In the genomic region with DNA sequence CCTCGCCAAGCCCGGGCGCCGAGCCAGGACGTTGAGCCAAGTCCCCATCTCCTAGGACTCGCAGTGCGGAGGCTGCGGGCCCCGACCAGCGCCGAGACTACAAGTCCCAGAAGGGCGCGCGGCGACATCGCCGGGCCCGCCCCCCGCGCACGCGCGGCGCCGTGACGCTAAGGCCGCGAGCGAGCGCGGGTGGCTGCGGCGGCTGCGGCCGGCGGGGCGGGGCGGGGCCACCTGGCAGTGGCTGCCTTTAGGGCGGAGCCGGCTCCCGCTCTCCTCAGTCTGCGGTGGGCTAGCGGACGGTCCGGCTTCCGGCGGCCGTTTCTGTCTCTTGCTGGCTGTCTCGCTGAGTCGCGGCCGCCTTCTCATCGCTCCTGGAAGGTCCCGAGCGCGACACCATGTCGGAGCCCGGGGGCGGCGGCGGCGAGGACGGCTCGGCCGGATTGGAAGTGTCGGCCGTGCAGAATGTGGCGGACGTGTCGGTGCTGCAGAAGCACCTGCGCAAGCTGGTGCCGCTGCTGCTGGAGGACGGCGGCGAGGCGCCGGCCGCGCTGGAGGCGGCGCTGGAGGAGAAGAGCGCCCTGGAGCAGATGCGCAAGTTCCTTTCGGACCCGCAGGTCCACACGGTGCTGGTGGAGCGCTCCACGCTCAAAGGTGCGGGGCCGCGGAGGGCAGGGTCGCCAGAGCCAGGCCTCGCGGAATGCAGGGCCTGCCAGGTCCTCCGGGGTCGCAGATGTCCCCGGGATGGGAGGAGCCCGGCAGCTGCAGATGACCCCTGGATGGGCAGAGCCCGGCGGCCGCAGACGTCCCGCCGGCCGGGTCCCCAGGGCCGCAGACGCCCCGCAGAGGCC, we compare ENCODE assay signal across 1 cellular context.
TF ChIP-seq lines count a peak whose summit lies in the region.

A gene (plus strand): TSS at position 277 of the 848 bp plus-strand sequence. CDS start 119 bp downstream, at position 396.

TF ChIP-seq in K562, 482 proteins besides CTCF, POLR2A, EP300 and RAD21 (continued from another document and continues in another):
- TF ChIP-seq, protein P1, sequence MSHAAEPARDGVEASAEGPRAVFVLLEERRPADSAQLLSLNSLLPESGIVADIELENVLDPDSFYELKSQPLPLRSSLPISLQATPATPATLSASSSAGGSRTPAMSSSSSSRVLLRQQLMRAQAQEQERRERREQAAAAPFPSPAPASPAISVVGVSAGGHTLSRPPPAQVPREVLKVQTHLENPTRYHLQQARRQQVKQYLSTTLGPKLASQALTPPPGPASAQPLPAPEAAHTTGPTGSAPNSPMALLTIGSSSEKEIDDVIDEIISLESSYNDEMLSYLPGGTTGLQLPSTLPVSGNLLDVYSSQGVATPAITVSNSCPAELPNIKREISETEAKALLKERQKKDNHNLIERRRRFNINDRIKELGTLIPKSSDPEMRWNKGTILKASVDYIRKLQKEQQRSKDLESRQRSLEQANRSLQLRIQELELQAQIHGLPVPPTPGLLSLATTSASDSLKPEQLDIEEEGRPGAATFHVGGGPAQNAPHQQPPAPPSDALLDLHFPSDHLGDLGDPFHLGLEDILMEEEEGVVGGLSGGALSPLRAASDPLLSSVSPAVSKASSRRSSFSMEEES (CRISPR knock-in tag; IDR thresholded peaks at IDR 0.05) = no peak
- TF ChIP-seq ZNF699 (CRISPR knock-in tag; IDR thresholded peaks at IDR 0.05; ENCODE audit: insufficient replicate concordance) (no peak), KDM1A (IDR thresholded peaks at IDR 0.05) (no peak), POLR2B (IDR thresholded peaks at IDR 0.05; ENCODE audit: low read depth, partially characterized antibody) (peak; percentile 70), CCNT2 (IDR thresholded peaks at IDR 0.05; ENCODE audit: borderline replicate concordance, extremely low read depth, insufficient read length, low read depth, low read length) (peak; percentile 82), BDP1 (IDR thresholded peaks at IDR 0.05; ENCODE audit: insufficient read depth, insufficient read length) (no peak), FOSL1 (tag; conservative IDR thresholded peaks at IDR 0.05) (no peak), ATF1 (CRISPR knock-in tag; IDR thresholded peaks at IDR 0.05) (no peak), ATF1 (tag; IDR thresholded peaks at IDR 0.05) (0 out of 2 replicates have a peak, but pooled peaks have one; percentile 12), WHSC1 (IDR thresholded peaks at IDR 0.05; ENCODE audit: low read length) (no peak), SP1 (CRISPR knock-in tag; IDR thresholded peaks at IDR 0.05) (peak; percentile 47; the same call in 1 of the 2 replicates), ZNF316 (IDR thresholded peaks at IDR 0.05) (no peak), ZNF253 (CRISPR knock-in tag; conservative IDR thresholded peaks at IDR 0.05) (no peak), SAP30 (IDR thresholded peaks at IDR 0.05; ENCODE audit: borderline replicate concordance, insufficient read depth, low read depth, low read length, poor library complexity, severe bottlenecking) (peak; percentile 76), ZNF324 (CRISPR knock-in tag; IDR thresholded peaks at IDR 0.05) (no peak), ZNF764 (CRISPR knock-in tag; IDR thresholded peaks at IDR 0.05; ENCODE audit: low read depth) (no peak), TBL1XR1 (IDR thresholded peaks at IDR 0.05; ENCODE audit: low read length in 2 of 2) (peak in 1 of 2 experiments; percentile 28; a peak in 1 of 4 replicates), POU5F1 (IDR thresholded peaks at IDR 0.05; ENCODE audit: borderline replicate concordance, low read depth, low read length, partially characterized antibody) (no peak), ZNF644 (tag; IDR thresholded peaks at IDR 0.05; ENCODE audit: low read depth) (no peak), NRF1 (conservative IDR thresholded peaks at IDR 0.05 in 1 of 2, IDR thresholded peaks at IDR 0.05 in 1 of 2) (peak; percentile 87 to 90)
- TF ChIP-seq, protein P2, sequence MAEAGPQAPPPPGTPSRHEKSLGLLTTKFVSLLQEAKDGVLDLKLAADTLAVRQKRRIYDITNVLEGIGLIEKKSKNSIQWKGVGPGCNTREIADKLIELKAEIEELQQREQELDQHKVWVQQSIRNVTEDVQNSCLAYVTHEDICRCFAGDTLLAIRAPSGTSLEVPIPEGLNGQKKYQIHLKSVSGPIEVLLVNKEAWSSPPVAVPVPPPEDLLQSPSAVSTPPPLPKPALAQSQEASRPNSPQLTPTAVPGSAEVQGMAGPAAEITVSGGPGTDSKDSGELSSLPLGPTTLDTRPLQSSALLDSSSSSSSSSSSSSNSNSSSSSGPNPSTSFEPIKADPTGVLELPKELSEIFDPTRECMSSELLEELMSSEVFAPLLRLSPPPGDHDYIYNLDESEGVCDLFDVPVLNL (CRISPR knock-in tag; IDR thresholded peaks at IDR 0.05; ENCODE audit: low read depth) = no peak
- TF ChIP-seq, protein P3, sequence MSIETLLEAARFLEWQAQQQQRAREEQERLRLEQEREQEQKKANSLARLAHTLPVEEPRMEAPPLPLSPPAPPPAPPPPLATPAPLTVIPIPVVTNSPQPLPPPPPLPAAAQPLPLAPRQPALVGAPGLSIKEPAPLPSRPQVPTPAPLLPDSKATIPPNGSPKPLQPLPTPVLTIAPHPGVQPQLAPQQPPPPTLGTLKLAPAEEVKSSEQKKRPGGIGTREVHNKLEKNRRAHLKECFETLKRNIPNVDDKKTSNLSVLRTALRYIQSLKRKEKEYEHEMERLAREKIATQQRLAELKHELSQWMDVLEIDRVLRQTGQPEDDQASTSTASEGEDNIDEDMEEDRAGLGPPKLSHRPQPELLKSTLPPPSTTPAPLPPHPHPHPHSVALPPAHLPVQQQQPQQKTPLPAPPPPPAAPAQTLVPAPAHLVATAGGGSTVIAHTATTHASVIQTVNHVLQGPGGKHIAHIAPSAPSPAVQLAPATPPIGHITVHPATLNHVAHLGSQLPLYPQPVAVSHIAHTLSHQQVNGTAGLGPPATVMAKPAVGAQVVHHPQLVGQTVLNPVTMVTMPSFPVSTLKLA (conservative IDR thresholded peaks at IDR 0.05) = peak in 1 of 2 experiments; percentile 62; a peak in 1 of 4 replicates
- TF ChIP-seq, protein P4, sequence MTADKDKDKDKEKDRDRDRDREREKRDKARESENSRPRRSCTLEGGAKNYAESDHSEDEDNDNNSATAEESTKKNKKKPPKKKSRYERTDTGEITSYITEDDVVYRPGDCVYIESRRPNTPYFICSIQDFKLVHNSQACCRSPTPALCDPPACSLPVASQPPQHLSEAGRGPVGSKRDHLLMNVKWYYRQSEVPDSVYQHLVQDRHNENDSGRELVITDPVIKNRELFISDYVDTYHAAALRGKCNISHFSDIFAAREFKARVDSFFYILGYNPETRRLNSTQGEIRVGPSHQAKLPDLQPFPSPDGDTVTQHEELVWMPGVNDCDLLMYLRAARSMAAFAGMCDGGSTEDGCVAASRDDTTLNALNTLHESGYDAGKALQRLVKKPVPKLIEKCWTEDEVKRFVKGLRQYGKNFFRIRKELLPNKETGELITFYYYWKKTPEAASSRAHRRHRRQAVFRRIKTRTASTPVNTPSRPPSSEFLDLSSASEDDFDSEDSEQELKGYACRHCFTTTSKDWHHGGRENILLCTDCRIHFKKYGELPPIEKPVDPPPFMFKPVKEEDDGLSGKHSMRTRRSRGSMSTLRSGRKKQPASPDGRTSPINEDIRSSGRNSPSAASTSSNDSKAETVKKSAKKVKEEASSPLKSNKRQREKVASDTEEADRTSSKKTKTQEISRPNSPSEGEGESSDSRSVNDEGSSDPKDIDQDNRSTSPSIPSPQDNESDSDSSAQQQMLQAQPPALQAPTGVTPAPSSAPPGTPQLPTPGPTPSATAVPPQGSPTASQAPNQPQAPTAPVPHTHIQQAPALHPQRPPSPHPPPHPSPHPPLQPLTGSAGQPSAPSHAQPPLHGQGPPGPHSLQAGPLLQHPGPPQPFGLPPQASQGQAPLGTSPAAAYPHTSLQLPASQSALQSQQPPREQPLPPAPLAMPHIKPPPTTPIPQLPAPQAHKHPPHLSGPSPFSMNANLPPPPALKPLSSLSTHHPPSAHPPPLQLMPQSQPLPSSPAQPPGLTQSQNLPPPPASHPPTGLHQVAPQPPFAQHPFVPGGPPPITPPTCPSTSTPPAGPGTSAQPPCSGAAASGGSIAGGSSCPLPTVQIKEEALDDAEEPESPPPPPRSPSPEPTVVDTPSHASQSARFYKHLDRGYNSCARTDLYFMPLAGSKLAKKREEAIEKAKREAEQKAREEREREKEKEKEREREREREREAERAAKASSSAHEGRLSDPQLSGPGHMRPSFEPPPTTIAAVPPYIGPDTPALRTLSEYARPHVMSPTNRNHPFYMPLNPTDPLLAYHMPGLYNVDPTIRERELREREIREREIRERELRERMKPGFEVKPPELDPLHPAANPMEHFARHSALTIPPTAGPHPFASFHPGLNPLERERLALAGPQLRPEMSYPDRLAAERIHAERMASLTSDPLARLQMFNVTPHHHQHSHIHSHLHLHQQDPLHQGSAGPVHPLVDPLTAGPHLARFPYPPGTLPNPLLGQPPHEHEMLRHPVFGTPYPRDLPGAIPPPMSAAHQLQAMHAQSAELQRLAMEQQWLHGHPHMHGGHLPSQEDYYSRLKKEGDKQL (CRISPR knock-in tag; IDR thresholded peaks at IDR 0.05; ENCODE audit: borderline replicate concordance) = no peak
- TF ChIP-seq, protein P5, sequence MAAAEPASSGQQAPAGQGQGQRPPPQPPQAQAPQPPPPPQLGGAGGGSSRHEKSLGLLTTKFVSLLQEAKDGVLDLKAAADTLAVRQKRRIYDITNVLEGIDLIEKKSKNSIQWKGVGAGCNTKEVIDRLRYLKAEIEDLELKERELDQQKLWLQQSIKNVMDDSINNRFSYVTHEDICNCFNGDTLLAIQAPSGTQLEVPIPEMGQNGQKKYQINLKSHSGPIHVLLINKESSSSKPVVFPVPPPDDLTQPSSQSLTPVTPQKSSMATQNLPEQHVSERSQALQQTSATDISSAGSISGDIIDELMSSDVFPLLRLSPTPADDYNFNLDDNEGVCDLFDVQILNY (CRISPR knock-in tag; IDR thresholded peaks at IDR 0.05) = no peak
- TF ChIP-seq, protein P6, sequence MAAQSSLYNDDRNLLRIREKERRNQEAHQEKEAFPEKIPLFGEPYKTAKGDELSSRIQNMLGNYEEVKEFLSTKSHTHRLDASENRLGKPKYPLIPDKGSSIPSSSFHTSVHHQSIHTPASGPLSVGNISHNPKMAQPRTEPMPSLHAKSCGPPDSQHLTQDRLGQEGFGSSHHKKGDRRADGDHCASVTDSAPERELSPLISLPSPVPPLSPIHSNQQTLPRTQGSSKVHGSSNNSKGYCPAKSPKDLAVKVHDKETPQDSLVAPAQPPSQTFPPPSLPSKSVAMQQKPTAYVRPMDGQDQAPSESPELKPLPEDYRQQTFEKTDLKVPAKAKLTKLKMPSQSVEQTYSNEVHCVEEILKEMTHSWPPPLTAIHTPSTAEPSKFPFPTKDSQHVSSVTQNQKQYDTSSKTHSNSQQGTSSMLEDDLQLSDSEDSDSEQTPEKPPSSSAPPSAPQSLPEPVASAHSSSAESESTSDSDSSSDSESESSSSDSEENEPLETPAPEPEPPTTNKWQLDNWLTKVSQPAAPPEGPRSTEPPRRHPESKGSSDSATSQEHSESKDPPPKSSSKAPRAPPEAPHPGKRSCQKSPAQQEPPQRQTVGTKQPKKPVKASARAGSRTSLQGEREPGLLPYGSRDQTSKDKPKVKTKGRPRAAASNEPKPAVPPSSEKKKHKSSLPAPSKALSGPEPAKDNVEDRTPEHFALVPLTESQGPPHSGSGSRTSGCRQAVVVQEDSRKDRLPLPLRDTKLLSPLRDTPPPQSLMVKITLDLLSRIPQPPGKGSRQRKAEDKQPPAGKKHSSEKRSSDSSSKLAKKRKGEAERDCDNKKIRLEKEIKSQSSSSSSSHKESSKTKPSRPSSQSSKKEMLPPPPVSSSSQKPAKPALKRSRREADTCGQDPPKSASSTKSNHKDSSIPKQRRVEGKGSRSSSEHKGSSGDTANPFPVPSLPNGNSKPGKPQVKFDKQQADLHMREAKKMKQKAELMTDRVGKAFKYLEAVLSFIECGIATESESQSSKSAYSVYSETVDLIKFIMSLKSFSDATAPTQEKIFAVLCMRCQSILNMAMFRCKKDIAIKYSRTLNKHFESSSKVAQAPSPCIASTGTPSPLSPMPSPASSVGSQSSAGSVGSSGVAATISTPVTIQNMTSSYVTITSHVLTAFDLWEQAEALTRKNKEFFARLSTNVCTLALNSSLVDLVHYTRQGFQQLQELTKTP (IDR thresholded peaks at IDR 0.05; ENCODE audit: low read depth in 1 of 2, partially characterized antibody in 2 of 2) = no peak
- TF ChIP-seq, protein P7, sequence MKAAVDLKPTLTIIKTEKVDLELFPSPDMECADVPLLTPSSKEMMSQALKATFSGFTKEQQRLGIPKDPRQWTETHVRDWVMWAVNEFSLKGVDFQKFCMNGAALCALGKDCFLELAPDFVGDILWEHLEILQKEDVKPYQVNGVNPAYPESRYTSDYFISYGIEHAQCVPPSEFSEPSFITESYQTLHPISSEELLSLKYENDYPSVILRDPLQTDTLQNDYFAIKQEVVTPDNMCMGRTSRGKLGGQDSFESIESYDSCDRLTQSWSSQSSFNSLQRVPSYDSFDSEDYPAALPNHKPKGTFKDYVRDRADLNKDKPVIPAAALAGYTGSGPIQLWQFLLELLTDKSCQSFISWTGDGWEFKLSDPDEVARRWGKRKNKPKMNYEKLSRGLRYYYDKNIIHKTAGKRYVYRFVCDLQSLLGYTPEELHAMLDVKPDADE (conservative IDR thresholded peaks at IDR 0.05; ENCODE audit: control insufficient read depth, low read depth, low read length) = peak; percentile 60
- TF ChIP-seq, protein P8, sequence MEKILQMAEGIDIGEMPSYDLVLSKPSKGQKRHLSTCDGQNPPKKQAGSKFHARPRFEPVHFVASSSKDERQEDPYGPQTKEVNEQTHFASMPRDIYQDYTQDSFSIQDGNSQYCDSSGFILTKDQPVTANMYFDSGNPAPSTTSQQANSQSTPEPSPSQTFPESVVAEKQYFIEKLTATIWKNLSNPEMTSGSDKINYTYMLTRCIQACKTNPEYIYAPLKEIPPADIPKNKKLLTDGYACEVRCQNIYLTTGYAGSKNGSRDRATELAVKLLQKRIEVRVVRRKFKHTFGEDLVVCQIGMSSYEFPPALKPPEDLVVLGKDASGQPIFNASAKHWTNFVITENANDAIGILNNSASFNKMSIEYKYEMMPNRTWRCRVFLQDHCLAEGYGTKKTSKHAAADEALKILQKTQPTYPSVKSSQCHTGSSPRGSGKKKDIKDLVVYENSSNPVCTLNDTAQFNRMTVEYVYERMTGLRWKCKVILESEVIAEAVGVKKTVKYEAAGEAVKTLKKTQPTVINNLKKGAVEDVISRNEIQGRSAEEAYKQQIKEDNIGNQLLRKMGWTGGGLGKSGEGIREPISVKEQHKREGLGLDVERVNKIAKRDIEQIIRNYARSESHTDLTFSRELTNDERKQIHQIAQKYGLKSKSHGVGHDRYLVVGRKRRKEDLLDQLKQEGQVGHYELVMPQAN (IDR thresholded peaks at IDR 0.05; ENCODE audit: borderline replicate concordance) = peak; percentile 78; the same call in 1 of the 2 replicates
